Comparison of ENCODE assay signal across 8 cellular contexts in the genomic region with DNA sequence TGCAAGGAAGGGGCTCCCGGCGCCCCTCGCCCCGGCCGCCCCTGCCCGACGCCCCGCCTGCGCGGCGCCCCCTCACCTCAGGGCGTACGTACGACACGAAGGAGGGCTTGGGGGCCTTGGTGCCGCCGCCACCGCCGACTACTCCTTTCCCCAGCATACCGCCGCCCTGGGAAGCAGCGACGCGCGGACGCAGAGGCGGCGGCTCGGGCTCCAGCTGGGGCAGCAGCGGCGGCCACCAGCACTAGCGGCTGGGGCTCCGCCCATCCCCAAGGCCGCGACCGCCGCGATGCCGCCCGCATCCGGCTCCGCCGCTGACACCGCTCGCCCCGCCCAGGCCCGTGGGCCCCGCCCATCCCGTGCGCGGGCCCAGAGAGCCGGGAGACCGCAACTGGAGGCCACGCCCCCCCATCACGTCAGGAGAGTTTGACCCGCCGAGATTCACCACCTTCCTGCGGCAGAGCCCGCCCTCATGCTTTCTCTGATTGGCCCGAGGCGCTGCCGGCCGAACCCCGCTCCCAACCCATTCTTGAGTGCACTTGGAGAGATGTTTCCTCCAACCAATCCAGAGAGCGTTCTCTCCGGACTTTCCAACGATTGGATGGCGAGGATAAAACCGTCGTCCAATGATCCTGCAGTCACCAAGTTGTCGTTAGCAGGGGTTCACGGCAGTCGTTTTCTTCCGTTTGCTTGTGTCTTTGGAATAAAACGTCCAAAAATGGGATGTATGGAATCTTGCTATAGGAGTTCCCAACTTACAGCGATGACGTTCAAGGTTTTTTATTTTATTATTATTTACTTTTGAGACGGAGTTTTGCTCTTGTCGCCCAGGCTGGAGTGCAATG. TPM values are rescaled to one million over a fixed set of nuclear protein-coding genes. Genes with fewer than 3 reads are reported as not detected.
A peak's percentile ranks its signal among the peaks of the same experiment; 100 is the strongest.
DNase-seq lines count a peak whose midpoint lies in the region; ATAC-seq, FAIRE-seq and TF ChIP-seq lines count a peak whose summit lies in the region.

A gene with protein sequence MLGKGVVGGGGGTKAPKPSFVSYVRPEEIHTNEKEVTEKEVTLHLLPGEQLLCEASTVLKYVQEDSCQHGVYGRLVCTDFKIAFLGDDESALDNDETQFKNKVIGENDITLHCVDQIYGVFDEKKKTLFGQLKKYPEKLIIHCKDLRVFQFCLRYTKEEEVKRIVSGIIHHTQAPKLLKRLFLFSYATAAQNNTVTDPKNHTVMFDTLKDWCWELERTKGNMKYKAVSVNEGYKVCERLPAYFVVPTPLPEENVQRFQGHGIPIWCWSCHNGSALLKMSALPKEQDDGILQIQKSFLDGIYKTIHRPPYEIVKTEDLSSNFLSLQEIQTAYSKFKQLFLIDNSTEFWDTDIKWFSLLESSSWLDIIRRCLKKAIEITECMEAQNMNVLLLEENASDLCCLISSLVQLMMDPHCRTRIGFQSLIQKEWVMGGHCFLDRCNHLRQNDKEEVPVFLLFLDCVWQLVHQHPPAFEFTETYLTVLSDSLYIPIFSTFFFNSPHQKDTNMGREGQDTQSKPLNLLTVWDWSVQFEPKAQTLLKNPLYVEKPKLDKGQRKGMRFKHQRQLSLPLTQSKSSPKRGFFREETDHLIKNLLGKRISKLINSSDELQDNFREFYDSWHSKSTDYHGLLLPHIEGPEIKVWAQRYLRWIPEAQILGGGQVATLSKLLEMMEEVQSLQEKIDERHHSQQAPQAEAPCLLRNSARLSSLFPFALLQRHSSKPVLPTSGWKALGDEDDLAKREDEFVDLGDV (minus strand): TSS at position 258 of the 842 bp plus-strand sequence. CDS start 101 bp downstream, at position 157.

- TF ChIP-seq CTCF in choroid plexus epithelial cell (conservative IDR thresholded peaks at IDR 0.05; ENCODE audit: low read depth, low read length) (no peak), kidney (IDR thresholded peaks at IDR 0.05; ENCODE audit: borderline replicate concordance, extremely low read depth, insufficient read depth) (no peak)

- no peaks in the 10 kb centered on the region for H3K9me3 ChIP-seq in kidney (ENCODE audit: control insufficient read depth in 1 of 2, low read length in 2 of 2)

- peak; percentile 97 for FAIRE-seq in kidney (lab: Jason Lieb, UNC)

- CTCF ChIA-PET in activated CD4-positive, alpha-beta T cell treated with anti-CD3 and anti-CD28 coated beads for 36 hours (lab: Charles Lee): no interaction called here

- no peaks in the 10 kb centered on the region for H3K27me3 Mint-ChIP-seq in activated CD4-positive, alpha-beta T cell treated with anti-CD3 and anti-CD28 coated beads for 36 hours

- POLR2A ChIA-PET in activated CD4-positive, alpha-beta T cell treated with anti-CD3 and anti-CD28 coated beads for 36 hours (lab: Charles Lee): interaction anchor here (0.7 to 1.2 kb wide), 2 partner anchors 32 to 37 kb away, joined by 3 to 8 read pairs; no protein-coding TSS in a partner anchor

- H3K4me1 ChIP-seq in kidney (ENCODE audit: control insufficient read depth in 1 of 2, insufficient read depth in 1 of 2, low read depth in 1 of 2, low read length in 2 of 2): peaks cover 13 to 16% of the 10 kb centered on the region in 2 donors

- H3K36me3 ChIP-seq in kidney (ENCODE audit: control insufficient read depth in 1 of 2, insufficient read depth in 2 of 2, low read length in 2 of 2): no peaks in the 10 kb centered on the region

- H3K9me3 Mint-ChIP-seq in activated CD4-positive, alpha-beta T cell treated with anti-CD3 and anti-CD28 coated beads for 36 hours (ENCODE audit: low read depth): no peaks in the 10 kb centered on the region

- peaks cover 30% of the 10 kb centered on the region for H3K4me1 Mint-ChIP-seq in activated CD4-positive, alpha-beta T cell treated with anti-CD3 and anti-CD28 coated beads for 36 hours

- peak within 1 kb of the TSS; percentile 97 for H3K27ac ChIP-seq in kidney (ENCODE audit: low read depth in 2 of 2, low read length in 2 of 2)

- intact Hi-C loops in activated CD4-positive, alpha-beta T cell treated with anti-CD3 and anti-CD28 coated beads for 36 hours (cut with DNase I, micrococcal nuclease): loop anchor here (1.0 to 5.0 kb wide), 10 partner anchors 33 to 1694 kb away; a partner anchor contains a TSS
- intact Hi-C loops in kidney (cut with DNase I): no loop called here

- H3K4me3 Mint-ChIP-seq in activated CD4-positive, alpha-beta T cell treated with anti-CD3 and anti-CD28 coated beads for 36 hours: peak within 1 kb of the TSS; percentile 87

- DNase-seq in Ammon's horn (ENCODE audit: low spot score): peak; percentile 100
- DNase-seq in GM19238 (ENCODE audit: insufficient read length, low spot score): peak; percentile 98
- peak; percentile 100 for DNase-seq in NCI-H524 (lab: John Stamatoyannopoulos, UW)
- peak; percentile 100 for DNase-seq in activated CD4-positive, alpha-beta T cell treated with anti-CD3 and anti-CD28 coated beads for 36 hours
- DNase-seq in choroid plexus epithelial cell (ENCODE audit: low read depth): peak; percentile 100
- DNase-seq in kidney: peak; percentile 100
- peak; percentile 100 for DNase-seq in stimulated activated CD4-positive, alpha-beta T cell treated with anti-CD3 and anti-CD28 coated beads, Interleukin-15, amount 100 ng/mL, for 24 hours

- ATAC-seq in HG03442 (IDR thresholded peaks at IDR 0.05; ENCODE audit: unreplicated experiment): peak; percentile 95
- ATAC-seq in activated CD4-positive, alpha-beta T cell treated with anti-CD3 and anti-CD28 coated beads for 36 hours: peak; percentile 97

- H3K4me3 ChIP-seq in choroid plexus epithelial cell (ENCODE audit: low read depth, low read length): peak within 1 kb of the TSS; percentile 83
- H3K4me3 ChIP-seq in kidney (ENCODE audit: low read length in 2 of 2): peak within 1 kb of the TSS; percentile 92 to 94

- H3K27ac Mint-ChIP-seq in activated CD4-positive, alpha-beta T cell treated with anti-CD3 and anti-CD28 coated beads for 36 hours: peak within 1 kb of the TSS; percentile 86

- H3K36me3 Mint-ChIP-seq in activated CD4-positive, alpha-beta T cell treated with anti-CD3 and anti-CD28 coated beads for 36 hours (ENCODE audit: low read depth): peaks cover 16% of the 10 kb centered on the region

- H3K9ac ChIP-seq in kidney (ENCODE audit: low read length in 2 of 2): peak within 1 kb of the TSS; percentile 74 to 85

RNA-seq across cellular contexts. Expression of the gene that starts here (rescaled TPM):
- 10 to 100 TPM; 21.6 to 22.8 TPM for total RNA-seq in activated CD4-positive, alpha-beta T cell treated with anti-CD3 and anti-CD28 coated beads for 36 hours
- total RNA-seq in kidney: 52.8 TPM
- 9.3 TPM for polyA plus RNA-seq in kidney (ENCODE audit: insufficient read depth, low read depth, low replicate concordance)

Comparison
In these comparisons a context has a peak if more than half of its experiments do, and no peak if none do; other contexts are left out.
1. Peak in every context shown above with its lines: DNase-seq, ATAC-seq, H3K4me3 ChIP-seq and H3K27ac ChIP-seq.